ENCODE assay signal across 9 cellular contexts in the genomic region with DNA sequence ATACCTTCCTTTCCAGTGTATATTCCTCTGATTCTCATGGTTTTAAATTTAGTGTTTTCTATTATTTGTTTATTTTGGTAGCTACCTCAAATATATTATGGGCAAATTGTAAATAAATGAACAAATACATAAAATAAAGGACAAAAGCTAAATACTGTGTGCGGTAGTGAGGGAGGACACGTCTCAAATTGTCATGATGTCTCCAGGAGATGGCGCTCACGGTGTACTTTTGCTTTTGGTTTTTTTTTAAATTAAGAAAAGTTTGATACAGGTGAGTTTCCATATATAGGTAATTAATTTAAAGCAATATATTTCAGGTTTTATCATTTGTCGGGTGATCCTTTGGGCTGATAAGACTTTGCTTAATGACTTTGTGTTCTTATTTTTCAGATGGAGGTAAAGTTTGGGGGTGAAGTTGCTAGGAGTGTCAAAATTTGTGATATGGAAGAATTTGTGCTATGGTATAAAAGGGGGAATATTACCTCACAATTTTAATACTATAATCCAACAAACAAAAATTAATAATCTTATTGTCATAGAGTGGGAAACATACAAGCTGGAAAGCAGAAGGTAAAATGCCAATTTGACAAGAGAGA.
A peak's percentile ranks its signal among the peaks of the same experiment; 100 is the strongest.
DNase-seq lines count a peak whose midpoint lies in the region; ATAC-seq and TF ChIP-seq lines count a peak whose summit lies in the region.
"Had no signal": no experiment of that assay in that cellular context is flagged by ENCODE, and none has a peak within 500 bp of the region (broad histone marks: within the 10 kb centered on the region; RNA-seq: fewer than 3 reads in every experiment).

No MANE protein-coding gene starts in this region.

- TF ChIP-seq CTCF in HL-60 (IDR thresholded peaks at IDR 0.05; ENCODE audit: insufficient read depth, low read length): peak; percentile 1
- TF ChIP-seq CTCF in WERI-Rb-1 (IDR thresholded peaks at IDR 0.05; ENCODE audit: low read depth, low read length): peak; percentile 42
- peak in 3 of 4 donors; percentile 31 to 44 (median 41) for TF ChIP-seq CTCF in right lobe of liver (IDR thresholded peaks at IDR 0.05)

- H3K27ac ChIP-seq in HL-60 (replicated peaks): no peak overlapping the region
- no peak overlapping the region for H3K27ac ChIP-seq in WERI-Rb-1
- no peak overlapping the region for H3K27ac ChIP-seq in right lobe of liver
- H3K27ac ChIP-seq: ovary had no signal

- peak; percentile 25 for DNase-seq in DMS53 treated with DMSO at 0.1 percent for 48 hours (lab: John Stamatoyannopoulos, UW; ENCODE audit: unreplicated experiment)
- DNase-seq in HL-60 (ENCODE audit: low read depth in 1 of 2, low spot score in 1 of 2): no peak
- DNase-seq in WERI-Rb-1: no peak
- DNase-seq in right lobe of liver: no peak
- no peak for DNase-seq in NOMO-1 (lab: John Stamatoyannopoulos, UW; ENCODE audit: unreplicated experiment in 2 of 2)
- no peak for DNase-seq in NCI-H1436 (lab: John Stamatoyannopoulos, UW)
- DNase-seq: ovary had no signal

- H3K4me3 ChIP-seq in HL-60 (replicated peaks; ENCODE audit: insufficient read depth, low read length): no peak overlapping the region
- H3K4me3 ChIP-seq in WERI-Rb-1 (ENCODE audit: low read depth, low read length): no peak overlapping the region
- H3K4me3 ChIP-seq in right lobe of liver: no peak overlapping the region
- H3K4me3 ChIP-seq: ovary had no signal

- H3K9me3 ChIP-seq in WERI-Rb-1 (ENCODE audit: severe bottlenecking) (peaks cover 4% of the 10 kb centered on the region), right lobe of liver (no peaks in the 10 kb centered on the region)
- H3K9me3 ChIP-seq: ovary had no signal

- no peaks in the 10 kb centered on the region for H3K27me3 ChIP-seq in HL-60 (ENCODE audit: insufficient read depth, poor library complexity, severe bottlenecking)
- no peaks in the 10 kb centered on the region for H3K27me3 ChIP-seq in WERI-Rb-1 (ENCODE audit: insufficient read depth, low read depth, severe bottlenecking)
- H3K27me3 ChIP-seq in right lobe of liver: no peaks in the 10 kb centered on the region
- H3K27me3 ChIP-seq: ovary had no signal

- ATAC-seq in right lobe of liver (peak in 1 of 4 donors; percentile 28), HG03139 (IDR thresholded peaks at IDR 0.05; ENCODE audit: unreplicated experiment) (no peak), GM19351 (IDR thresholded peaks at IDR 0.05; ENCODE audit: unreplicated experiment) (no peak)

- WGBS in right lobe of liver (ENCODE audit: insufficient coverage, low coverage, low lambda C conversion rate, missing lambda C conversion rate): 14% methylated on average over 5 of the region's 5 CpGs

- no peaks in the 10 kb centered on the region for H3K4me1 ChIP-seq in right lobe of liver

- intact Hi-C loops in right lobe of liver (cut with DNase I): no loop called here

- H3K36me3 ChIP-seq in WERI-Rb-1: no peaks in the 10 kb centered on the region
- no peaks in the 10 kb centered on the region for H3K36me3 ChIP-seq in right lobe of liver
- H3K36me3 ChIP-seq: ovary had no signal

- TF ChIP-seq POLR2A in right lobe of liver (IDR thresholded peaks at IDR 0.05): no peak
